In the genomic region with DNA sequence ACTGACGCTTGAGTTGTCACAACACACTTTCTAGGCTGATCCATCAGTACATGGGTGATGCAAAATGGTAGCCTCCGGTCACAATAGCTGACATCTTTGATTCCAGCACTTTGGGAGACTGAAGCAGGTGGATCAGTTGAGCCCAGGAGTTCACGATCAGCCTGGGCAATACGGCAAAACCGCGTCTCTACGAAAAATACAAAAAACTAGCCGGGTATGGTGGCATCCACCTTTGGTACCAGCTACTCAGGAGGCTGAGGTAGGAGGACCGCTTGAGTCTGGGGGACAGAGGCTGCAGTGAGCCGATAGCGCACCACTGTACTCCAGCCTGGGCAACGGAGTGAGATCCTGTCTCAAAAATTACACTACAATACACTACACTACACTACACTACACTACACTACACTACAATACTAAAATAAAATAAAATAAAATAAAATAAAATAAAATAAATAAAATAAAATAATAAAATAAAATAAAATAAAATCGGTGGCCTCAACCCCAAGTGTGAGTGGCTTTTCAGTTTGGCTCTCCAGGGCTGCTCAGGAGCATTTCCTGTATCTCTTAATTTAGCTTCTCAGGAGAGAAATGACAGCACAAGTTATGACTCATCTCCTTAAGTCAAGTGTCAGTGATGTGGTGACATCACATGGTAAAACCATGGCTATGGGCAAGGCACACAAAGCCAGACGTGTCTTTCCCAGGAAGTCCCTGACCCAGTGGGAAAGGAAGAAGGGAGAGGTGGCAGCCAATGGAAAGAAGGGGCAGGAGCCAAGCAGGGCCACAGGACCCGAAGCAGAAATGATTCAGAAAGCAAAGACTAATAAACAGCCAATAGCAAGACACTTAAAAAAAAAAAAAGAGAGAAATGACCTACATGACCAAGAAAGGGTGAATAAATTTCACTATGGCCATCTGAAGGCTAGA, we compare ENCODE assay signal across 8 cellular contexts.
DNase-seq lines count a peak whose midpoint lies in the region; ATAC-seq and TF ChIP-seq lines count a peak whose summit lies in the region.

No MANE protein-coding gene starts in this region.

- H3K36me3 Mint-ChIP-seq in type B pancreatic cell (no peaks in the 10 kb centered on the region), nephron progenitor cell (ENCODE audit: low read depth) (no peaks in the 10 kb centered on the region)

- no peaks in the 10 kb centered on the region for H3K79me2 ChIP-seq in Karpas-422 (ENCODE audit: low read length)

- H3K27me3 Mint-ChIP-seq in type B pancreatic cell, result peaks cover 14% of the 10 kb centered on the region
- H3K27me3 Mint-ChIP-seq in nephron progenitor cell (ENCODE audit: low read depth, poor library complexity), result peaks cover 35% of the 10 kb centered on the region

- H3K4me1 Mint-ChIP-seq in type B pancreatic cell (ENCODE audit: unreplicated experiment), result peaks cover 4% of the 10 kb centered on the region
- peaks cover 4% of the 10 kb centered on the region for H3K4me1 Mint-ChIP-seq in nephron progenitor cell

- no peak overlapping the region for H3K4me3 Mint-ChIP-seq in type B pancreatic cell
- H3K4me3 Mint-ChIP-seq in nephron progenitor cell, result no peak overlapping the region

- TF ChIP-seq CTCF in choroid plexus epithelial cell (conservative IDR thresholded peaks at IDR 0.05; ENCODE audit: low read depth, low read length) (no peak), type B pancreatic cell (conservative IDR thresholded peaks at IDR 0.05) (no peak), nephron progenitor cell (IDR thresholded peaks at IDR 0.05) (no peak)

- H3K4me2 ChIP-seq in Karpas-422 (ENCODE audit: low read depth, low read length, poor library complexity, severe bottlenecking), result no peak overlapping the region

- no peaks in the 10 kb centered on the region for H4K20me1 ChIP-seq in Karpas-422 (ENCODE audit: insufficient read depth, low read depth, low read length)

- no peaks in the 10 kb centered on the region for H3K9me3 ChIP-seq in Karpas-422 (ENCODE audit: low read length)

- DNase-seq in D341Med (ENCODE audit: low spot score), result peak; percentile 17
- peak; percentile 79 for DNase-seq in NCI-H510A treated with DMSO at 0.1 percent for 48 hours (lab: John Stamatoyannopoulos, UW)
- peak; percentile 79 for DNase-seq in choroid plexus epithelial cell (ENCODE audit: low read depth)
- no peak for DNase-seq in type B pancreatic cell (ENCODE audit: extremely low spot score, unreplicated experiment)
- no peak for DNase-seq in nephron progenitor cell
- no peak for DNase-seq in NCI-H187 treated with DMSO at 0.1 percent for 48 hours (lab: John Stamatoyannopoulos, UW)
- DNase-seq in Karpas-422, result no peak

- peak; percentile 55 for ATAC-seq in GM21529 (IDR thresholded peaks at IDR 0.05; ENCODE audit: unreplicated experiment)

- no peak overlapping the region for H3K9ac ChIP-seq in Karpas-422 (ENCODE audit: low read length)

- H3K4me1 ChIP-seq in Karpas-422 (ENCODE audit: low read length), result peaks cover 10% of the 10 kb centered on the region

- no peak overlapping the region for H2AFZ ChIP-seq in Karpas-422 (ENCODE audit: low read length)

- H3K4me3 ChIP-seq in choroid plexus epithelial cell (ENCODE audit: low read depth, low read length) (no peak overlapping the region), Karpas-422 (ENCODE audit: low read length) (no peak overlapping the region)

- no peaks in the 10 kb centered on the region for H3K9me2 ChIP-seq in Karpas-422 (replicated peaks; ENCODE audit: insufficient read depth, low read length)

- no peak overlapping the region for H3K27ac ChIP-seq in Karpas-422 (ENCODE audit: low read length)

- no peaks in the 10 kb centered on the region for H3K36me3 ChIP-seq in Karpas-422 (ENCODE audit: insufficient read depth, low read length)

- H3K27ac Mint-ChIP-seq in type B pancreatic cell (peak overlapping the region; percentile 25), nephron progenitor cell (no peak overlapping the region)

- no peaks in the 10 kb centered on the region for H3K9me3 Mint-ChIP-seq in type B pancreatic cell
- H3K9me3 Mint-ChIP-seq in nephron progenitor cell, result no peaks in the 10 kb centered on the region

- H3K27me3 ChIP-seq in Karpas-422 (ENCODE audit: low read length), result no peaks in the 10 kb centered on the region

Comparison
In these comparisons a context has a peak if more than half of its experiments do, and no peak if none do; other contexts are left out.
1. DNase-seq: peak in D341Med (single experiment), NCI-H510A treated with DMSO at 0.1 percent for 48 hours (single experiment) and choroid plexus epithelial cell (single experiment); none in type B pancreatic cell (single experiment), nephron progenitor cell (single experiment), NCI-H187 treated with DMSO at 0.1 percent for 48 hours (single experiment) and Karpas-422 (single experiment).